In the genomic region with DNA sequence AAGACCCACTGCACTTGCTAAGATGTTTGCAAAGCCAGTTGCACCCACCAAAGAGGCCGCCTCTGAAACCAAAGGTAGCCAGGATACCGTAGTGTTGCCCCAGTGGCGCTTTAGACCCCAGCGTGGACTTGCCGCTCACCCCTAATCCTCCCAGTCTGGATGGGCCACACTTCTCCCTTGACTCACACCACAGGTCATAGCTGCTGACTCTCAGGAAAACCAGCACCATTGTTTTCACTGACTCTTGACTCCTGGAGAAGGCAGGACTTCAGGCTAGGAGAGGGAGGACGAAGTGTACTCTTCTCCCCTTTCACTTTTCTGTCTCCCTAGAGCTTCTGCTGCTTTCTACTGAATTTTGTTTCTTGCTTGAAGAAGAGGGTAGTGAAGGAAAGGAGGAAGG, we compare ENCODE assay signal across 19 cellular contexts. TPM values are rescaled to one million over a fixed set of nuclear protein-coding genes. Genes with fewer than 3 reads are reported as not detected.
DNase-seq lines count a peak whose midpoint lies in the region; ATAC-seq and TF ChIP-seq lines count a peak whose summit lies in the region.
"Had no signal": no experiment of that assay in that cellular context is flagged by ENCODE, and none has a peak within 500 bp of the region (broad histone marks: within the 10 kb centered on the region; RNA-seq: fewer than 3 reads in every experiment).

No MANE protein-coding gene starts in this region.

- H3K27me3 Mint-ChIP-seq in CD4-positive, CD25-positive, alpha-beta regulatory T cell: no peaks in the 10 kb centered on the region
- no peaks in the 10 kb centered on the region for H3K27me3 Mint-ChIP-seq in WTC11 (ENCODE audit: low read depth)

- no peaks in the 10 kb centered on the region for H3K9me3 ChIP-seq in CD4-positive, CD25-positive, alpha-beta regulatory T cell (ENCODE audit: control insufficient read depth in 2 of 2, low read length in 2 of 2)
- no peaks in the 10 kb centered on the region for H3K9me3 ChIP-seq in body of pancreas

- no peak overlapping the region for H3K27ac ChIP-seq in CD4-positive, CD25-positive, alpha-beta regulatory T cell (ENCODE audit: insufficient read depth, low read length, poor library complexity, severe bottlenecking)
- no peak overlapping the region for H3K27ac ChIP-seq in body of pancreas

- peak overlapping the region in 2 of 3 donors; percentile 33 to 60 for H3K27ac Mint-ChIP-seq in CD4-positive, CD25-positive, alpha-beta regulatory T cell
- H3K27ac Mint-ChIP-seq in WTC11: 0 out of 2 replicates have a peak overlapping the region, but pooled peaks have one; percentile 28
- H3K27ac Mint-ChIP-seq: CD14-positive monocyte; CD8-positive, alpha-beta T cell had no signal

- TF ChIP-seq CTCF in WTC11 (IDR thresholded peaks at IDR 0.05) (no peak), body of pancreas (IDR thresholded peaks at IDR 0.05) (no peak)

- H3K4me1 Mint-ChIP-seq in CD4-positive, CD25-positive, alpha-beta regulatory T cell: peaks cover 0 to 2% (median 0%) of the 10 kb centered on the region in 4 donors
- no peaks in the 10 kb centered on the region for H3K4me1 Mint-ChIP-seq in WTC11

- CTCF ChIA-PET in WTC11 (lab: Charles Lee): no interaction called here

- H3K9me3 Mint-ChIP-seq in CD4-positive, CD25-positive, alpha-beta regulatory T cell: no peaks in the 10 kb centered on the region
- H3K9me3 Mint-ChIP-seq in WTC11: no peaks in the 10 kb centered on the region
- H3K9me3 Mint-ChIP-seq: CD8-positive, alpha-beta T cell had no signal

- no peak for TF ChIP-seq POLR2A in body of pancreas (IDR thresholded peaks at IDR 0.05)

- no peak overlapping the region for H3K4me3 Mint-ChIP-seq in CD4-positive, CD25-positive, alpha-beta regulatory T cell
- H3K4me3 Mint-ChIP-seq in WTC11: no peak overlapping the region
- H3K4me3 Mint-ChIP-seq: CD14-positive monocyte; CD8-positive, alpha-beta T cell had no signal

- H3K36me3 ChIP-seq in CD4-positive, CD25-positive, alpha-beta regulatory T cell (ENCODE audit: control insufficient read depth, insufficient read depth, low read length): peaks cover 6% of the 10 kb centered on the region
- no peaks in the 10 kb centered on the region for H3K36me3 ChIP-seq in body of pancreas (replicated peaks in 1 of 2; ENCODE audit: insufficient read depth in 1 of 2, low read depth in 2 of 2)

- H3K27me3 ChIP-seq in CD4-positive, CD25-positive, alpha-beta regulatory T cell (ENCODE audit: control insufficient read depth, insufficient read depth, low read length): no peaks in the 10 kb centered on the region
- no peaks in the 10 kb centered on the region for H3K27me3 ChIP-seq in body of pancreas

- ATAC-seq in CD4-positive, CD25-positive, alpha-beta regulatory T cell (ENCODE audit: low read depth in 2 of 2): no peak
- no peak for ATAC-seq in WTC11
- ATAC-seq in left lobe of liver: peak; percentile 31
- no peak for ATAC-seq in body of pancreas
- ATAC-seq: CD8-positive, alpha-beta T cell; GM12878 had no signal

- H3K36me3 Mint-ChIP-seq in CD4-positive, CD25-positive, alpha-beta regulatory T cell: peaks cover 13% of the 10 kb centered on the region
- H3K36me3 Mint-ChIP-seq in WTC11: peaks cover 15% of the 10 kb centered on the region
- H3K36me3 Mint-ChIP-seq: CD14-positive monocyte had no signal

- POLR2A ChIA-PET in WTC11 (lab: Charles Lee): no interaction called here

- H3K4me3 ChIP-seq in CD4-positive, CD25-positive, alpha-beta regulatory T cell (ENCODE audit: low read depth, low read length): no peak overlapping the region
- H3K4me3 ChIP-seq in body of pancreas: no peak overlapping the region
- H3K4me3 ChIP-seq: GM12878 had no signal

- no peak for DNase-seq in CD4-positive, CD25-positive, alpha-beta regulatory T cell
- DNase-seq in WTC11 (ENCODE audit: low spot score) (no peak), left lobe of liver (ENCODE audit: low spot score) (no peak), COLO668 (lab: John Stamatoyannopoulos, UW; ENCODE audit: unreplicated experiment) (no peak), body of pancreas (no peak), NCI-H1930 (lab: John Stamatoyannopoulos, UW) (no peak)
- DNase-seq: AML-193; CD8-positive, alpha-beta T cell; COR-L47; DMS 273 treated with DMSO at 0.1 percent for 48 hours; DMS53; DND-41; EL; GOT3; H7 had no signal

- intact Hi-C loops in body of pancreas (cut with DNase I): no loop called here

- whole genome bisulfite sequencing in body of pancreas, 2 donors: 90 to 96% methylated on average over 3 to 5 of the region's 6 CpGs

- H3K4me1 ChIP-seq in CD4-positive, CD25-positive, alpha-beta regulatory T cell (ENCODE audit: control insufficient read depth, insufficient read depth, low read length, poor library complexity, severe bottlenecking): no peaks in the 10 kb centered on the region
- H3K4me1 ChIP-seq in body of pancreas: no peaks in the 10 kb centered on the region

TF ChIP-seq in WTC11, 78 proteins besides CTCF, POLR2A, EP300 and RAD21 (continues in another document):
- TF ChIP-seq SOX15 (CRISPR knock-in tag; IDR thresholded peaks at IDR 0.05) (no peak), ZNF219 (CRISPR knock-in tag; IDR thresholded peaks at IDR 0.05; ENCODE audit: borderline replicate concordance) (no peak), NR3C1 (CRISPR knock-in tag; conservative IDR thresholded peaks at IDR 0.05; ENCODE audit: low read depth) (no peak), MYBL2 (CRISPR knock-in tag; IDR thresholded peaks at IDR 0.05) (no peak), EMX1 (CRISPR knock-in tag; IDR thresholded peaks at IDR 0.05) (no peak), ATF6 (CRISPR knock-in tag; IDR thresholded peaks at IDR 0.05) (no peak), ZNF396 (CRISPR knock-in tag; IDR thresholded peaks at IDR 0.05; ENCODE audit: borderline replicate concordance) (no peak), ZNF263 (CRISPR knock-in tag; IDR thresholded peaks at IDR 0.05; ENCODE audit: low read depth) (no peak), SMAD3 (CRISPR knock-in tag; IDR thresholded peaks at IDR 0.05; ENCODE audit: borderline replicate concordance) (no peak), GABPB1 (CRISPR knock-in tag; IDR thresholded peaks at IDR 0.05) (no peak), RELA (CRISPR knock-in tag; IDR thresholded peaks at IDR 0.05; ENCODE audit: borderline replicate concordance) (no peak)
- TF ChIP-seq, protein P1, sequence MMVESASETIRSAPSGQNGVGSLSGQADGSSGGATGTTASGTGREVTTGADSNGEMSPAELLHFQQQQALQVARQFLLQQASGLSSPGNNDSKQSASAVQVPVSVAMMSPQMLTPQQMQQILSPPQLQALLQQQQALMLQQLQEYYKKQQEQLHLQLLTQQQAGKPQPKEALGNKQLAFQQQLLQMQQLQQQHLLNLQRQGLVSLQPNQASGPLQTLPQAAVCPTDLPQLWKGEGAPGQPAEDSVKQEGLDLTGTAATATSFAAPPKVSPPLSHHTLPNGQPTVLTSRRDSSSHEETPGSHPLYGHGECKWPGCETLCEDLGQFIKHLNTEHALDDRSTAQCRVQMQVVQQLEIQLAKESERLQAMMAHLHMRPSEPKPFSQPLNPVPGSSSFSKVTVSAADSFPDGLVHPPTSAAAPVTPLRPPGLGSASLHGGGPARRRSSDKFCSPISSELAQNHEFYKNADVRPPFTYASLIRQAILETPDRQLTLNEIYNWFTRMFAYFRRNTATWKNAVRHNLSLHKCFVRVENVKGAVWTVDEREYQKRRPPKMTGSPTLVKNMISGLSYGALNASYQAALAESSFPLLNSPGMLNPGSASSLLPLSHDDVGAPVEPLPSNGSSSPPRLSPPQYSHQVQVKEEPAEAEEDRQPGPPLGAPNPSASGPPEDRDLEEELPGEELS (CRISPR knock-in tag; IDR thresholded peaks at IDR 0.05): no peak
- TF ChIP-seq, protein P2, sequence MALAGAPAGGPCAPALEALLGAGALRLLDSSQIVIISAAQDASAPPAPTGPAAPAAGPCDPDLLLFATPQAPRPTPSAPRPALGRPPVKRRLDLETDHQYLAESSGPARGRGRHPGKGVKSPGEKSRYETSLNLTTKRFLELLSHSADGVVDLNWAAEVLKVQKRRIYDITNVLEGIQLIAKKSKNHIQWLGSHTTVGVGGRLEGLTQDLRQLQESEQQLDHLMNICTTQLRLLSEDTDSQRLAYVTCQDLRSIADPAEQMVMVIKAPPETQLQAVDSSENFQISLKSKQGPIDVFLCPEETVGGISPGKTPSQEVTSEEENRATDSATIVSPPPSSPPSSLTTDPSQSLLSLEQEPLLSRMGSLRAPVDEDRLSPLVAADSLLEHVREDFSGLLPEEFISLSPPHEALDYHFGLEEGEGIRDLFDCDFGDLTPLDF (CRISPR knock-in tag; IDR thresholded peaks at IDR 0.05): no peak
- TF ChIP-seq, protein P3, sequence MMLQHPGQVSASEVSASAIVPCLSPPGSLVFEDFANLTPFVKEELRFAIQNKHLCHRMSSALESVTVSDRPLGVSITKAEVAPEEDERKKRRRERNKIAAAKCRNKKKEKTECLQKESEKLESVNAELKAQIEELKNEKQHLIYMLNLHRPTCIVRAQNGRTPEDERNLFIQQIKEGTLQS (CRISPR knock-in tag; conservative IDR thresholded peaks at IDR 0.05): no peak

RNA-seq across cellular contexts. Expression of gene RAB19, which starts 22.3 kb away (rescaled TPM):
- 6.7 TPM for total RNA-seq in CD4-positive, CD25-positive, alpha-beta regulatory T cell
- polyA plus RNA-seq in CD4-positive, CD25-positive, alpha-beta regulatory T cell: 1 to 10 TPM; 2.1 to 5.7 (median 3.1) TPM
- total RNA-seq in WTC11 (2021): 10.8 to 13.9 TPM (median 13.6 TPM) in 3 replicates
- total RNA-seq in left lobe of liver: not detected
- 10 to 100 TPM; 12.9 to 15.3 TPM for total RNA-seq in body of pancreas
- total RNA-seq: G401 had no signal
- polyA plus RNA-seq: BJ, CD14-positive monocyte had no signal

RNA-seq across cellular contexts. Expression of gene SLC37A3, which starts 27.8 kb away (rescaled TPM):
- 44.7 TPM for total RNA-seq in CD4-positive, CD25-positive, alpha-beta regulatory T cell
- 10 to 100 TPM; 13.0 to 17.6 (median 15.0) TPM for polyA plus RNA-seq in CD4-positive, CD25-positive, alpha-beta regulatory T cell
- total RNA-seq in WTC11 (2021): 48.2 to 54.8 TPM (median 48.7 TPM) in 3 replicates
- 8.0 TPM for total RNA-seq in left lobe of liver
- 10 to 100 TPM; 37.4 to 55.7 TPM for total RNA-seq in body of pancreas

RNA-seq across cellular contexts. Expression of gene MKRN1, which starts 53.2 kb away (rescaled TPM):
- total RNA-seq in CD4-positive, CD25-positive, alpha-beta regulatory T cell: 127 TPM
- polyA plus RNA-seq in CD4-positive, CD25-positive, alpha-beta regulatory T cell: 100 to 1,000 TPM; 132 to 166 (median 155) TPM
- total RNA-seq in WTC11 (2021): 106 to 121 TPM (median 106 TPM) in 3 replicates
- 39.6 TPM for total RNA-seq in left lobe of liver
- total RNA-seq in body of pancreas: 10 to 100 TPM; 29.7 to 46.2 TPM
